Comparison of ENCODE assay signal across 8 cellular contexts in the genomic region with DNA sequence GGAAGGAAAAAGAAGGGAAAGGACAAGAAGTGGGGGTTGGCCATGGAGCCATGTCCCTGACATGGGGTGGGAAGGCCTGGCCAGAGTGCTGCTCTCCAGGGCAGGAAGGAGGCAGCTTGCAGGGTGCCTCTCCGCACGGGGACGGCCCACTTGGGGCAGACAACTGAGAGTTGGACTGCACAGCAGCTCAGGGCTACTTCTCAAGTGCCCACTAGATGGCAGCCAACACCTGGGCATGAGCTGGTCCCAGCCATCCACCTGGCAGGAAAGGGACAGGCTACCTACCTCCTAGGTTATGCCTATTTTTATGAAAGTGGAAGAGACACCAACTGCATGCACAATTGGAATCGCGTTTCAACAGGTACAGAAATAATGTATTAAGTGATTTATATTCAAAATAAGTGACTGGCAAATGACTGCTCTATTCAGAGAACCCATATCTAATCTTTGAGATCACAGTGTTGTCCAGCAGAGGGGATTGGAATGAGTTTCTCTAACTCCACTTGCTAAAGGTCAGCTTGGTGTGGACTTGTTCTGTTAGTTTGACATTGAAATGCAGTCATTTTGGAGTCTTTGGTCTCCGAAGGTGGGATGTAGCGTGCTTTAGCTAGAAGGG.
A peak's percentile ranks its signal among the peaks of the same experiment; 100 is the strongest.
DNase-seq lines count a peak whose midpoint lies in the region; ATAC-seq and TF ChIP-seq lines count a peak whose summit lies in the region.

No MANE protein-coding gene starts in this region.

- intact Hi-C loops in activated CD8-positive, alpha-beta T cell treated with anti-CD3 and anti-CD28 coated beads for 36 hours (cut with micrococcal nuclease) = loop anchor here (2.0 to 10.0 kb wide), 3 partner anchors 117 to 770 kb away; no protein-coding TSS in a partner anchor

- no peaks in the 10 kb centered on the region for H3K27me3 Mint-ChIP-seq in activated CD8-positive, alpha-beta T cell treated with anti-CD3 and anti-CD28 coated beads for 36 hours
- no peaks in the 10 kb centered on the region for H3K27me3 Mint-ChIP-seq in memory B cell

- H3K9me3 Mint-ChIP-seq in activated CD8-positive, alpha-beta T cell treated with anti-CD3 and anti-CD28 coated beads for 36 hours = no peaks in the 10 kb centered on the region
- no peaks in the 10 kb centered on the region for H3K9me3 Mint-ChIP-seq in memory B cell

- TF ChIP-seq CTCF in activated CD8-positive, alpha-beta T cell treated with anti-CD3 and anti-CD28 coated beads for 36 hours (IDR thresholded peaks at IDR 0.05) = peak; percentile 90

- POLR2A ChIA-PET in activated CD8-positive, alpha-beta T cell treated with anti-CD3 and anti-CD28 coated beads for 36 hours (lab: Charles Lee) = interaction anchor here (1.1 to 1.5 kb wide), 2 partner anchors 61 to 819 kb away, joined by 3 read pairs; no protein-coding TSS in a partner anchor

- no peak overlapping the region for H3K4me3 Mint-ChIP-seq in activated CD8-positive, alpha-beta T cell treated with anti-CD3 and anti-CD28 coated beads for 36 hours
- H3K4me3 Mint-ChIP-seq in memory B cell = no peak overlapping the region

- ATAC-seq in GM19351 (IDR thresholded peaks at IDR 0.05; ENCODE audit: unreplicated experiment) (peak; percentile 88), HG03460 (IDR thresholded peaks at IDR 0.05; ENCODE audit: unreplicated experiment) (peak; percentile 95), memory B cell (ENCODE audit: low read depth) (peak; percentile 96)
- peak; percentile 99 for ATAC-seq in activated CD8-positive, alpha-beta T cell treated with anti-CD3 and anti-CD28 coated beads for 36 hours

- no peaks in the 10 kb centered on the region for H3K36me3 Mint-ChIP-seq in activated CD8-positive, alpha-beta T cell treated with anti-CD3 and anti-CD28 coated beads for 36 hours (ENCODE audit: low read depth)
- H3K36me3 Mint-ChIP-seq in memory B cell = no peaks in the 10 kb centered on the region

- DNase-seq in CD1c-positive myeloid dendritic cell (ENCODE audit: extremely low spot score) (peak; percentile 80), NCI-H748 treated with DMSO at 0.1 percent for 48 hours (lab: John Stamatoyannopoulos, UW) (peak; percentile 69), memory B cell (ENCODE audit: low spot score in 2 of 2) (peak; percentile 69 to 71)
- peak; percentile 80 for DNase-seq in activated CD8-positive, alpha-beta T cell treated with anti-CD3 and anti-CD28 coated beads for 36 hours
- DNase-seq in effector CD4-positive, alpha-beta T cell = peak; percentile 62
- DNase-seq in stimulated activated CD8-positive, alpha-beta memory T cell treated with anti-CD3 and anti-CD28 coated beads, Interleukin-15, amount 100 ng/mL, for 48 hours (ENCODE audit: low read depth in 2 of 2) = peak; percentile 51 to 60

- no peak overlapping the region for H3K27ac Mint-ChIP-seq in activated CD8-positive, alpha-beta T cell treated with anti-CD3 and anti-CD28 coated beads for 36 hours
- no peak overlapping the region for H3K27ac Mint-ChIP-seq in memory B cell

- CTCF ChIA-PET in activated CD8-positive, alpha-beta T cell treated with anti-CD3 and anti-CD28 coated beads for 36 hours (lab: Charles Lee) = interaction anchor here (0.6 to 3.5 kb wide), 66 partner anchors 8 to 1225 kb away, joined by 3 to 60 read pairs (median 4); a partner anchor contains a TSS

- no peaks in the 10 kb centered on the region for H3K4me1 Mint-ChIP-seq in activated CD8-positive, alpha-beta T cell treated with anti-CD3 and anti-CD28 coated beads for 36 hours (ENCODE audit: low read depth)
- peaks cover 20% of the 10 kb centered on the region for H3K4me1 Mint-ChIP-seq in memory B cell

Comparison
In these comparisons a context has a peak if more than half of its experiments do, and no peak if none do; other contexts are left out.
1. Peak in every context shown above with its lines: DNase-seq and ATAC-seq.